ENCODE assay signal across 24 cellular contexts in genomic region chr6:99270852-99271251, GRCh38.
DNase-seq lines count a peak whose midpoint lies in the region; ATAC-seq and TF ChIP-seq lines count a peak whose summit lies in the region.
"Had no signal": no experiment of that assay in that cellular context is flagged by ENCODE, and none has a peak within 500 bp of the region (broad histone marks: within the 10 kb centered on the region; RNA-seq: fewer than 3 reads in every experiment).

No MANE protein-coding gene starts in this region.

- no peak overlapping the region for H3K27ac ChIP-seq in body of pancreas
- no peak overlapping the region for H3K27ac ChIP-seq in stomach smooth muscle (ENCODE audit: low read length)
- H3K27ac ChIP-seq: C4-2B, GM23248, SK-N-MC had no signal

- WGBS in body of pancreas, 2 donors, result 13 to 17% methylated on average over 6 of the region's 6 CpGs

- ATAC-seq in body of pancreas, result peak; percentile 68
- ATAC-seq: CD8-positive, alpha-beta T cell; K562 had no signal

- H3K27me3 ChIP-seq in body of pancreas (no peaks in the 10 kb centered on the region), stomach smooth muscle (ENCODE audit: control insufficient read depth in 1 of 2, insufficient read depth in 2 of 2, low read length in 2 of 2) (no peaks in the 10 kb centered on the region)

- peak; percentile 8 for DNase-seq in LHCN-M2 (ENCODE audit: low read depth)
- peak; percentile 38 to 62 (median 50) for DNase-seq in body of pancreas
- peak; percentile 18 for DNase-seq in myocyte (ENCODE audit: low read depth)
- no peak for DNase-seq in stimulated activated CD4-positive, alpha-beta T cell treated with anti-CD3 and anti-CD28 coated beads, Interleukin-2, amount 100 ng/mL, for 24 hours
- no peak for DNase-seq in NCI-H2107 treated with DMSO at 0.1 percent for 48 hours (lab: John Stamatoyannopoulos, UW; ENCODE audit: unreplicated experiment)
- DNase-seq in islet precursor cell, result no peak
- DNase-seq: CD8-positive, alpha-beta T cell; DMS153; DND-41; GM23248; H9; Kasumi-1; NCI-H1105 treated with DMSO at 0.1 percent for 48 hours; NCI-H146; NCI-H2029; NCI-H2171 treated with DMSO at 0.1 percent for 48 hours; NCI-H345; NCI-H510A treated with DMSO at 0.1 percent for 48 hours; NCI-H748 treated with DMSO at 0.1 percent for 48 hours; SIG-M5 had no signal

- no peak for TF ChIP-seq CTCF in body of pancreas (IDR thresholded peaks at IDR 0.05)

- no peak for TF ChIP-seq POLR2A in body of pancreas (IDR thresholded peaks at IDR 0.05)

- H3K36me3 ChIP-seq in body of pancreas (replicated peaks in 1 of 2; ENCODE audit: insufficient read depth in 1 of 2, low read depth in 2 of 2), result no peaks in the 10 kb centered on the region
- H3K36me3 ChIP-seq in stomach smooth muscle (ENCODE audit: control insufficient read depth in 2 of 2, insufficient read depth in 2 of 2, low read length in 2 of 2), result no peaks in the 10 kb centered on the region

- H3K4me1 ChIP-seq in body of pancreas (peaks cover 10% of the 10 kb centered on the region), stomach smooth muscle (ENCODE audit: control insufficient read depth, insufficient read depth, low read length) (peaks cover 6% of the 10 kb centered on the region)

- H3K4me3 ChIP-seq in body of pancreas (no peak overlapping the region), stomach smooth muscle (ENCODE audit: low read length in 2 of 2) (peak overlapping the region; percentile 41 to 63)
- H3K4me3 ChIP-seq: GM23248, K562, SK-N-MC had no signal

- peak overlapping the region; percentile 40 to 68 for H3K9ac ChIP-seq in stomach smooth muscle (ENCODE audit: low read length in 2 of 2)
- H3K9ac ChIP-seq: GM23248 had no signal

- intact Hi-C loops in body of pancreas (cut with DNase I), result no loop called here

- H3K9me3 ChIP-seq in body of pancreas (no peaks in the 10 kb centered on the region), stomach smooth muscle (ENCODE audit: control insufficient read depth in 2 of 2, low read length in 2 of 2) (no peaks in the 10 kb centered on the region)

Comparison
In these comparisons a context has a peak if more than half of its experiments do, and no peak if none do; other contexts are left out.
1. DNase-seq: peak in LHCN-M2 (single experiment), body of pancreas (4 of 4) and myocyte (single experiment); none in stimulated activated CD4-positive, alpha-beta T cell treated with anti-CD3 and anti-CD28 coated beads, Interleukin-2, amount 100 ng/mL, for 24 hours (0 of 2), NCI-H2107 treated with DMSO at 0.1 percent for 48 hours (single experiment) and islet precursor cell (single experiment).
2. H3K4me3 ChIP-seq: peak in stomach smooth muscle (2 of 2); none in body of pancreas (0 of 2).